In the genomic region with DNA sequence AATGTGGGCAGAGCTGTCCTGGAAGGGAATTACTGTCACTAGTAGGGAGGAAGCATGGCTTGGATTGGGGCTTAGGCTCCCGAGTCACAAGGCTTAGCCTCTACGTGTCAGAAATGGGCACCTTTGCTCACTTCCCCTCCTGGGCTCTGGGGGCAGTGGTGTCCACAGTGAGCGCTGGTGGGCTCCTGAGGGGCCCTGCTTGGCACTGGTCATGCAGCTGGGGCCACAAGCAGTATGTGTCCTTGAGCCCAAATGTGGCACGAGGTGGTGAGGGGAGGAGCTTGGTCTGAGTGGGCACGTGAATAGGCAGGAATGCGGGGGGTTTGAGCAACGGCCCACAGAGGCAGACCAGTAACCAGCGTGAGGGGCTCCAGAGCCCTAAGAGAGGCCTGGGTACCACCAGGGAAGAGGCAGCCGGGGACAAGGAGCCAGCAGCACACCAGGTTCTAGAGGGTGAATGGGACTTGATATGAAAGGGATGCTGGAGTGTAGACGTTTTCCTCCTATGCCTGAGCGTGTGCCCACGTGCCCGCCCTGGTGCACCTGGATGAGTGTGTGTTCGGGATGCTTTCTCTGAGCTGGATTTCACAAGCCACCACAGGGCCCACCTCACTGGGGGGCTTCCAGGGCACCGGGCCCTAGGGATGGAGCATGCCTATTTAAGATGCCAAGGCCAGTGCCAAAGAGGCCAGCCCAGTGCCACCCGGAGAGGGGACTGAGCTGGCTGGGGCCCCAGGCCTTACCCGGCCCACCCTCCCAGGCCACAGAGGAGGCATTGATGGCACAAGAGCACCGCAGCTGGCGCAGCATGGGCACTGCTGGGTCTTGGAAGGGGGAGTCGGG, we compare ENCODE assay signal across 13 cellular contexts. TPM values are rescaled to one million over a fixed set of nuclear protein-coding genes. Genes with fewer than 3 reads are reported as not detected.
DNase-seq lines count a peak whose midpoint lies in the region; ATAC-seq and TF ChIP-seq lines count a peak whose summit lies in the region.
"Had no signal": no experiment of that assay in that cellular context is flagged by ENCODE, and none has a peak within 500 bp of the region (broad histone marks: within the 10 kb centered on the region; RNA-seq: fewer than 3 reads in every experiment).

No MANE protein-coding gene starts in this region.

- POLR2A ChIA-PET in IMR-90 (lab: Charles Lee; ENCODE audit: unreplicated experiment): no interaction called here

- H3K4me3 Mint-ChIP-seq in neural crest cell (peak overlapping the region; percentile 27), T-helper 17 cell (no peak overlapping the region)
- H3K4me3 Mint-ChIP-seq: naive thymus-derived CD8-positive, alpha-beta T cell; T-helper 1 cell treated with Interleukin-12 subunit alpha and Interleukin-12 subunit beta and Interleukin-4 antibody, amounts not matched to agents 30 μg/mL and 1 μg/mL, for 36 hours had no signal

- ATAC-seq in IMR-90 (ENCODE audit: low read depth): no peak
- no peak for ATAC-seq in HG02938 (IDR thresholded peaks at IDR 0.05; ENCODE audit: unreplicated experiment)
- no peak for ATAC-seq in T-helper 17 cell

- no peaks in the 10 kb centered on the region for H3K9me1 ChIP-seq in IMR-90 (ENCODE audit: insufficient read depth, low read length)

- H3K14ac ChIP-seq in IMR-90 (replicated peaks; ENCODE audit: low read depth, low read length): no peak overlapping the region

- H3K18ac ChIP-seq in IMR-90 (ENCODE audit: low read depth, low read length): no peak overlapping the region

- peaks cover 5% of the 10 kb centered on the region for H3K4me1 ChIP-seq in IMR-90 (ENCODE audit: control insufficient read depth, insufficient read depth, low read length)

- CTCF ChIA-PET in IMR-90 (lab: Yijun Ruan, JAX): no interaction called here

- H2BK120ac ChIP-seq in IMR-90 (ENCODE audit: low read depth, low read length): no peak overlapping the region

- no peak overlapping the region for H3K4ac ChIP-seq in IMR-90 (ENCODE audit: low read depth, low read length)

- no peaks in the 10 kb centered on the region for H3K9me3 Mint-ChIP-seq in neural crest cell
- H3K9me3 Mint-ChIP-seq: naive thymus-derived CD8-positive, alpha-beta T cell; T-helper 1 cell treated with Interleukin-12 subunit alpha and Interleukin-12 subunit beta and Interleukin-4 antibody, amounts not matched to agents 30 μg/mL and 1 μg/mL, for 36 hours had no signal

- H3K4me1 Mint-ChIP-seq in neural crest cell (peaks cover 40% of the 10 kb centered on the region), T-helper 17 cell (peaks cover 12% of the 10 kb centered on the region)

- dilution Hi-C loops in IMR-90 (cut with HindIII; ENCODE audit: low sequenced_read_pairs, unreplicated experiment): no loop called here

- no peak for TF ChIP-seq CTCF in IMR-90 (conservative IDR thresholded peaks at IDR 0.05; ENCODE audit: low read depth, low read length)
- TF ChIP-seq CTCF in astrocyte of the cerebellum (IDR thresholded peaks at IDR 0.05; ENCODE audit: low read depth, low read length, missing control alignments): peak; percentile 30
- peak; percentile 31 for TF ChIP-seq CTCF in neural crest cell (conservative IDR thresholded peaks at IDR 0.05)

- peak overlapping the region; percentile 62 for H2AK9ac ChIP-seq in IMR-90 (replicated peaks; ENCODE audit: low read depth, low read length, poor library complexity)

- DNase-seq in ELR (ENCODE audit: low read depth): peak; percentile 40
- no peak for DNase-seq in IMR-90
- no peak for DNase-seq in astrocyte of the cerebellum (ENCODE audit: low read depth)
- no peak for DNase-seq in neural crest cell (ENCODE audit: low read depth, low spot score)
- DNase-seq in activated naive CD4-positive, alpha-beta T cell treated with anti-CD3 and anti-CD28 coated beads, Interleukin-2, amount 50 U/mL, for 16 hours: no peak
- DNase-seq in T-helper 17 cell: no peak
- no peak for DNase-seq in GOT3 (lab: John Stamatoyannopoulos, UW)
- DNase-seq: activated gamma-delta T cell; esophagus squamous epithelium; KBM-7; naive thymus-derived CD8-positive, alpha-beta T cell had no signal

- H3K4me3 ChIP-seq in IMR-90 (ENCODE audit: insufficient read depth, low read depth, low read length): no peak overlapping the region
- H3K4me3 ChIP-seq in astrocyte of the cerebellum (ENCODE audit: low read depth, low read length): no peak overlapping the region
- H3K4me3 ChIP-seq: esophagus squamous epithelium had no signal

- TF ChIP-seq RAD21 in IMR-90 (IDR thresholded peaks at IDR 0.05; ENCODE audit: low read length): no peak

- H4K91ac ChIP-seq in IMR-90 (ENCODE audit: insufficient read depth, low read depth, low read length): no peak overlapping the region

- H4K20me1 ChIP-seq in IMR-90 (ENCODE audit: insufficient read depth, low read length): no peaks in the 10 kb centered on the region

- 80% methylated on average over 12 of the region's 20 CpGs; no CpG with 5 or more reads in 1 of the 2 experiments for WGBS in IMR-90 (ENCODE audit: extremely low coverage in 2 of 2, insufficient read length in 1 of 2), 2 experiments

- in situ Hi-C loops in IMR-90 (cut with MboI; ENCODE audit: low sequenced_read_pairs) (no loop called here), astrocyte of the cerebellum (cut with HindIII; ENCODE audit: low sequenced_read_pairs) (no loop called here)

- H4K8ac ChIP-seq in IMR-90 (ENCODE audit: low read depth in 2 of 2, low read length in 2 of 2): no peak overlapping the region

- H3K36me3 ChIP-seq in IMR-90 (ENCODE audit: control insufficient read depth, insufficient read depth, low read length): no peaks in the 10 kb centered on the region
- H3K36me3 ChIP-seq: esophagus squamous epithelium had no signal

- intact Hi-C loops in IMR-90 (cut with micrococcal nuclease): no loop called here

- no peak overlapping the region for H2BK15ac ChIP-seq in IMR-90 (ENCODE audit: low read depth, low read length)

- H3K9me3 ChIP-seq in IMR-90 (ENCODE audit: control insufficient read depth, insufficient read depth, low read length) (no peaks in the 10 kb centered on the region), T-helper 17 cell (ENCODE audit: control insufficient read depth, low read length, poor library complexity, severe bottlenecking) (no peaks in the 10 kb centered on the region)
- H3K9me3 ChIP-seq: esophagus squamous epithelium had no signal

- no peaks in the 10 kb centered on the region for H3K27me3 ChIP-seq in IMR-90 (ENCODE audit: control insufficient read depth, insufficient read depth, low read length)
- H3K27me3 ChIP-seq: esophagus squamous epithelium had no signal

- H3K79me1 ChIP-seq in IMR-90 (ENCODE audit: low read depth in 1 of 2, low read length in 2 of 2): peaks cover 2 to 10% of the 10 kb centered on the region in 2 experiments; a peak in 3 of 4 replicates

- no peak overlapping the region for H3K23ac ChIP-seq in IMR-90 (ENCODE audit: low read depth, low read length)

- H3K4me2 ChIP-seq in IMR-90 (ENCODE audit: low read depth, low read length): no peak overlapping the region

- H3K27me3 Mint-ChIP-seq in neural crest cell (ENCODE audit: low read depth) (no peaks in the 10 kb centered on the region), T-helper 17 cell (peaks cover 22% of the 10 kb centered on the region)

- BruUV-seq in IMR-90 (replicated peaks; lab: Mats Ljungman, UMichigan): no TSS peak

- H2AFZ ChIP-seq in IMR-90 (replicated peaks; ENCODE audit: low read length, poor library complexity): peak overlapping the region; percentile 65

- no peak overlapping the region for H3K27ac ChIP-seq in IMR-90 (ENCODE audit: insufficient read depth, low read length)
- H3K27ac ChIP-seq: esophagus squamous epithelium had no signal

- no peak overlapping the region for H3K27ac Mint-ChIP-seq in neural crest cell (ENCODE audit: unreplicated experiment)
- H3K27ac Mint-ChIP-seq in T-helper 17 cell: no peak overlapping the region
- H3K27ac Mint-ChIP-seq: T-helper 1 cell treated with Interleukin-12 subunit alpha and Interleukin-12 subunit beta and Interleukin-4 antibody, amounts not matched to agents 30 μg/mL and 1 μg/mL, for 36 hours had no signal

- no peak overlapping the region for H2BK20ac ChIP-seq in IMR-90 (ENCODE audit: low read depth, low read length)

- TF ChIP-seq POLR2A in IMR-90 (IDR thresholded peaks at IDR 0.05; ENCODE audit: low read depth, low read length): no peak

- H2BK5ac ChIP-seq in IMR-90 (ENCODE audit: low read depth, low read length, poor library complexity, severe bottlenecking): no peak overlapping the region

- H3K36me3 Mint-ChIP-seq in neural crest cell (ENCODE audit: low read depth): no peaks in the 10 kb centered on the region
- H3K36me3 Mint-ChIP-seq in T-helper 17 cell (ENCODE audit: low read depth): peaks cover 9% of the 10 kb centered on the region
- H3K36me3 Mint-ChIP-seq: naive thymus-derived CD8-positive, alpha-beta T cell had no signal

- H3K9ac ChIP-seq in IMR-90 (ENCODE audit: low read depth, low read length): no peak overlapping the region

- no peak overlapping the region for H3K56ac ChIP-seq in IMR-90 (ENCODE audit: extremely low read depth, insufficient read depth, low read length)

- no peak overlapping the region for H4K5ac ChIP-seq in IMR-90 (ENCODE audit: low read depth, low read length)

- H2AK5ac ChIP-seq in IMR-90 (ENCODE audit: low read depth, low read length): no peak overlapping the region

TF ChIP-seq in IMR-90, 13 proteins besides CTCF, POLR2A, EP300 and RAD21 (continues in another document):
- TF ChIP-seq MXI1 (IDR thresholded peaks at IDR 0.05; ENCODE audit: borderline replicate concordance, low read depth, low read length): no peak
- TF ChIP-seq MAZ (IDR thresholded peaks at IDR 0.05; ENCODE audit: borderline replicate concordance, low read depth, low read length): no peak
- no peak for TF ChIP-seq MAFK (IDR thresholded peaks at IDR 0.05; ENCODE audit: low read depth, low read length)
- TF ChIP-seq, protein P1, sequence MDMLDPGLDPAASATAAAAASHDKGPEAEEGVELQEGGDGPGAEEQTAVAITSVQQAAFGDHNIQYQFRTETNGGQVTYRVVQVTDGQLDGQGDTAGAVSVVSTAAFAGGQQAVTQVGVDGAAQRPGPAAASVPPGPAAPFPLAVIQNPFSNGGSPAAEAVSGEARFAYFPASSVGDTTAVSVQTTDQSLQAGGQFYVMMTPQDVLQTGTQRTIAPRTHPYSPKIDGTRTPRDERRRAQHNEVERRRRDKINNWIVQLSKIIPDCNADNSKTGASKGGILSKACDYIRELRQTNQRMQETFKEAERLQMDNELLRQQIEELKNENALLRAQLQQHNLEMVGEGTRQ (IDR thresholded peaks at IDR 0.05; ENCODE audit: low read depth, low read length): no peak
- no peak for TF ChIP-seq CEBPB (IDR thresholded peaks at IDR 0.05; ENCODE audit: low read depth, low read length)
- no peak for TF ChIP-seq RFX5 (IDR thresholded peaks at IDR 0.05; ENCODE audit: low read depth, low read length)
- TF ChIP-seq SMC3 (IDR thresholded peaks at IDR 0.05; ENCODE audit: low read depth, low read length): no peak
- TF ChIP-seq NFE2L2 (IDR thresholded peaks at IDR 0.05; ENCODE audit: low read depth, low read length): no peak
- TF ChIP-seq RCOR1 (IDR thresholded peaks at IDR 0.05; ENCODE audit: insufficient replicate concordance, low read length): no peak

RNA-seq across cellular contexts. Expression of a gene that starts 22.8 kb away (rescaled TPM):
- total RNA-seq in IMR-90 (2012; rRNA removed): 380 and 776 TPM in 2 replicates
- 647 and 742 TPM in 2 replicates for polyA plus RNA-seq in IMR-90 (2012; rRNA removed)
- polyA plus RNA-seq in IMR-90 (2012; cell fraction: cytosol; rRNA removed): 585 and 1,669 TPM in 2 replicates
- polyA plus RNA-seq in IMR-90 (2012; cell fraction: nucleus; rRNA removed; ENCODE audit: low replicate concordance): 208 and 388 TPM in 2 replicates
- 1,415 and 1,529 TPM in 2 replicates for total RNA-seq in neural crest cell
- total RNA-seq in T-helper 17 cell: 1,000 to 10,000 TPM; 1,121 to 1,256 TPM
